ENCODE assay signal across 10 cellular contexts in the genomic region with DNA sequence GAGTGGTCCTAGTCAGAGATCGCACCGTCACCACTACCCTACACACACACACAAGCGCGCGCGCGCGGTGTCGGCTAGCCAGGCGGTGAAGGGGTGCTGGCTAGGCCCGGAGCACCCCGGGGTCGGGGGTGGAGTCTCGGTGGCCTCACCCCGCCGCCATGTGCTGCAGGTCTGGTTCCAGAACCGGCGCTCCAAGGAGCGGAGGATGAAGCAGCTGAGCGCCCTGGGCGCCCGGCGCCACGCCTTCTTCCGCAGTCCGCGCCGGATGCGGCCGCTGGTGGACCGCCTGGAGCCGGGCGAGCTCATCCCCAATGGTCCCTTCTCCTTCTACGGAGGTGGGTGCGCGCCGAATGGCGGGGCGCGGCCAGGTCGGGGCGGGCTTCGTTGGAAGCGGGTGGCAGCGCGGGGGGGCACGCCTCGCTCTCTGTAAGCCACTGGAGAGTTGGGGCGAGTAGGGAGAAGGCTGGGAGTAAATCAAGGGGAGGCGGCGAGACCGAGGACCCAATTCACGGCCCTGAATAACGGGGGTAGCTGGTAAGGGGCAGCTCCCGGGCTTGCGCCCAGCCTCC. TPM values are rescaled to one million over a fixed set of nuclear protein-coding genes. Genes with fewer than 3 reads are reported as not detected.
DNase-seq lines count a peak whose midpoint lies in the region; ATAC-seq and TF ChIP-seq lines count a peak whose summit lies in the region.
"Had no signal": no experiment of that assay in that cellular context is flagged by ENCODE, and none has a peak within 500 bp of the region (broad histone marks: within the 10 kb centered on the region; RNA-seq: fewer than 3 reads in every experiment).

No MANE protein-coding gene starts in this region.

- H3K36me3 ChIP-seq in BE2C (no peaks in the 10 kb centered on the region), H7 (replicated peaks; ENCODE audit: control insufficient read depth, insufficient read depth, low read length) (no peaks in the 10 kb centered on the region)
- H3K36me3 ChIP-seq in effector memory CD4-positive, alpha-beta T cell (ENCODE audit: control insufficient read depth, insufficient read depth, low read length): no peaks in the 10 kb centered on the region

- peaks cover 3% of the 10 kb centered on the region; the same call in 1 of the 2 replicates for H3K9me3 ChIP-seq in BE2C
- no peaks in the 10 kb centered on the region for H3K9me3 ChIP-seq in effector memory CD4-positive, alpha-beta T cell (ENCODE audit: control insufficient read depth, low read length)

- peaks cover 38 to 43% (median 39%) of the 10 kb centered on the region in 3 donors for H3K4me1 Mint-ChIP-seq in naive B cell

- DNase-seq in BE2C (no peak), H7 (peak; percentile 83), naive B cell (no peak), NCI-H1417 treated with DMSO at 0.1 percent for 48 hours (lab: John Stamatoyannopoulos, UW) (no peak), anterior cingulate cortex (lab: John Stamatoyannopoulos, UW) (no peak), RWPE1 (ENCODE audit: low spot score) (no peak), foreskin fibroblast (no peak)
- no peak for DNase-seq in effector memory CD4-positive, alpha-beta T cell
- DNase-seq: EL had no signal

- H3K9me3 Mint-ChIP-seq in naive B cell: peaks cover 0 to 15% (median 9%) of the 10 kb centered on the region in 7 donors

- ATAC-seq in naive B cell (ENCODE audit: low read depth in 2 of 2): no peak

- peaks cover 58 to 79% (median 64%) of the 10 kb centered on the region in 3 donors for H3K27me3 Mint-ChIP-seq in naive B cell

- CTCF ChIA-PET in RWPE1 (lab: Yijun Ruan, JAX): interaction anchor here (0.6 to 1.0 kb wide), 2 partner anchors 277 to 313 kb away, joined by 3 read pairs; no protein-coding TSS in a partner anchor

- H3K27ac Mint-ChIP-seq in naive B cell: peak overlapping the region in 5 of 6 donors; percentile 6 to 95 (median 85)

- H3K4me3 ChIP-seq in BE2C (ENCODE audit: low read depth, low read length) (peak overlapping the region; percentile 30), H7 (ENCODE audit: insufficient read depth, low read depth, low read length) (peak overlapping the region; percentile 18; the same call in 1 of the 2 replicates), foreskin fibroblast (ENCODE audit: low read depth in 1 of 2, low read length in 2 of 2) (no peak overlapping the region)
- H3K4me3 ChIP-seq in effector memory CD4-positive, alpha-beta T cell (ENCODE audit: insufficient read depth, low read depth, low read length, poor library complexity, severe bottlenecking): peak overlapping the region; percentile 5

- peak overlapping the region in 7 of 8 donors; percentile 25 to 82 (median 55) for H3K4me3 Mint-ChIP-seq in naive B cell

- peaks cover 0 to 5% of the 10 kb centered on the region in 2 donors for H3K36me3 Mint-ChIP-seq in naive B cell

- no peak overlapping the region for H3K27ac ChIP-seq in effector memory CD4-positive, alpha-beta T cell (ENCODE audit: insufficient read depth, low read length, poor library complexity, severe bottlenecking)
- no peak overlapping the region for H3K27ac ChIP-seq in RWPE1

- TF ChIP-seq CTCF in BE2C (IDR thresholded peaks at IDR 0.05; ENCODE audit: low read depth, low read length): no peak
- no peak for TF ChIP-seq CTCF in RWPE1 (conservative IDR thresholded peaks at IDR 0.05; ENCODE audit: low read depth)
- no peak for TF ChIP-seq CTCF in foreskin fibroblast (IDR thresholded peaks at IDR 0.05; ENCODE audit: low read depth, low read length)

- peaks cover 4% of the 10 kb centered on the region for H3K4me1 ChIP-seq in BE2C
- peaks cover 44% of the 10 kb centered on the region for H3K4me1 ChIP-seq in effector memory CD4-positive, alpha-beta T cell (ENCODE audit: control insufficient read depth, insufficient read depth, low read length, poor library complexity, severe bottlenecking)

- POLR2A ChIA-PET in RWPE1 (lab: Yijun Ruan, JAX; ENCODE audit: low non-redundant PET): interaction anchor here (0.6 kb wide), 1 partner anchor 154 kb away, joined by 3 read pairs; no protein-coding TSS in a partner anchor

- H3K27me3 ChIP-seq in BE2C (peaks cover 98% of the 10 kb centered on the region), H7 (ENCODE audit: control insufficient read depth, insufficient read depth, low read length) (peaks cover 100% of the 10 kb centered on the region)
- H3K27me3 ChIP-seq in effector memory CD4-positive, alpha-beta T cell (replicated peaks; ENCODE audit: control insufficient read depth, insufficient read depth, low read length, poor library complexity, severe bottlenecking): peaks cover 97% of the 10 kb centered on the region

RNA-seq across cellular contexts. Expression of a gene that starts 4.8 kb away (rescaled TPM):
- polyA plus RNA-seq in BE2C (2012; ENCODE audit: insufficient read depth, insufficient read length, low read depth): not detected
- total RNA-seq in H7 (2014; rRNA removed; shearing (Covaris generic)): 14.2 and 23.1 TPM in 2 replicates
- not detected for polyA plus RNA-seq in naive B cell (ENCODE audit: low read depth in 6 of 6)
- total RNA-seq: ureter had no signal

RNA-seq across cellular contexts. Expression of a gene that starts 6.6 kb away (rescaled TPM):
- polyA plus RNA-seq in BE2C (2012; ENCODE audit: insufficient read depth, insufficient read length, low read depth): 102 TPM
- total RNA-seq in H7 (2014; rRNA removed; shearing (Covaris generic)): 65.4 and 74.7 TPM in 2 replicates
- 10 to 100 TPM; 63.8 to 96.7 (median 73.2) TPM for polyA plus RNA-seq in naive B cell (ENCODE audit: low read depth in 6 of 6)

Comparison
In these comparisons a context has a peak if more than half of its experiments do, and no peak if none do; other contexts are left out.
1. H3K4me3 ChIP-seq: peak in BE2C (single experiment), H7 (single experiment) and effector memory CD4-positive, alpha-beta T cell (single experiment); none in foreskin fibroblast (0 of 2).